In the genomic region with DNA sequence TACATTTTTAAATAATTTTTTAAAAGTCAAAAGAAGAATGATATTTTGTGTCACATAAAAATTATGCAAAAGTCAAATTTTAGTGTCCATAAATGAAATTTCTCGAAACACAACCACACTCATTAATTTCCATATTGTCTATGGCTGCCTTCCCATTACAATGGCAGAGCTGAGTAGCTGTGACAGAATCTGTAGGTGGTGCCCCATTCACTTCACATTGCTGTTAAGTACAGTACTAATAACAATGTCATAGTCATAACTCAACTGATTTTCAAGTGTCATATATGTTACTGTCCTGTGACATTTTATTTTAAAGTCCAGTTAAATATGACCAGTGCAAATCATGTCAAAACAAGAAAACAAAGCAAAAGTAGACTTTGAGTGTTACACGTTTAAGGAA, we compare ENCODE assay signal across 1 cellular context.
TF ChIP-seq lines count a peak whose summit lies in the region.

No MANE protein-coding gene starts in this region.

TF ChIP-seq in GM12878, 131 proteins besides CTCF, POLR2A, EP300 and RAD21 (continued from another document):
- TF ChIP-seq CEBPZ (IDR thresholded peaks at IDR 0.05; ENCODE audit: low read depth, low read length) (no peak), MYC (IDR thresholded peaks at IDR 0.05; ENCODE audit: insufficient read depth, insufficient read length, insufficient replicate concordance, low read length, severe bottlenecking) (no peak), JUNB (IDR thresholded peaks at IDR 0.05) (no peak), KDM1A (IDR thresholded peaks at IDR 0.05; ENCODE audit: borderline replicate concordance) (no peak), E2F8 (IDR thresholded peaks at IDR 0.05; ENCODE audit: low read depth, partially characterized antibody) (no peak), NRF1 (conservative IDR thresholded peaks at IDR 0.05; ENCODE audit: low read depth, low read length) (no peak), NFIC (IDR thresholded peaks at IDR 0.05; ENCODE audit: low read depth, low read length) (no peak), RUNX3 (IDR thresholded peaks at IDR 0.05; ENCODE audit: low read length) (no peak), ZNF24 (IDR thresholded peaks at IDR 0.05) (no peak)
- TF ChIP-seq, protein P1, sequence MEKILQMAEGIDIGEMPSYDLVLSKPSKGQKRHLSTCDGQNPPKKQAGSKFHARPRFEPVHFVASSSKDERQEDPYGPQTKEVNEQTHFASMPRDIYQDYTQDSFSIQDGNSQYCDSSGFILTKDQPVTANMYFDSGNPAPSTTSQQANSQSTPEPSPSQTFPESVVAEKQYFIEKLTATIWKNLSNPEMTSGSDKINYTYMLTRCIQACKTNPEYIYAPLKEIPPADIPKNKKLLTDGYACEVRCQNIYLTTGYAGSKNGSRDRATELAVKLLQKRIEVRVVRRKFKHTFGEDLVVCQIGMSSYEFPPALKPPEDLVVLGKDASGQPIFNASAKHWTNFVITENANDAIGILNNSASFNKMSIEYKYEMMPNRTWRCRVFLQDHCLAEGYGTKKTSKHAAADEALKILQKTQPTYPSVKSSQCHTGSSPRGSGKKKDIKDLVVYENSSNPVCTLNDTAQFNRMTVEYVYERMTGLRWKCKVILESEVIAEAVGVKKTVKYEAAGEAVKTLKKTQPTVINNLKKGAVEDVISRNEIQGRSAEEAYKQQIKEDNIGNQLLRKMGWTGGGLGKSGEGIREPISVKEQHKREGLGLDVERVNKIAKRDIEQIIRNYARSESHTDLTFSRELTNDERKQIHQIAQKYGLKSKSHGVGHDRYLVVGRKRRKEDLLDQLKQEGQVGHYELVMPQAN (conservative IDR thresholded peaks at IDR 0.05), result no peak
- TF ChIP-seq, protein P2, sequence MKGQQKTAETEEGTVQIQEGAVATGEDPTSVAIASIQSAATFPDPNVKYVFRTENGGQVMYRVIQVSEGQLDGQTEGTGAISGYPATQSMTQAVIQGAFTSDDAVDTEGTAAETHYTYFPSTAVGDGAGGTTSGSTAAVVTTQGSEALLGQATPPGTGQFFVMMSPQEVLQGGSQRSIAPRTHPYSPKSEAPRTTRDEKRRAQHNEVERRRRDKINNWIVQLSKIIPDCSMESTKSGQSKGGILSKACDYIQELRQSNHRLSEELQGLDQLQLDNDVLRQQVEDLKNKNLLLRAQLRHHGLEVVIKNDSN (IDR thresholded peaks at IDR 0.05; ENCODE audit: borderline replicate concordance, extremely low read length, insufficient read depth, low read depth, low read length), result no peak
- TF ChIP-seq, protein P3, sequence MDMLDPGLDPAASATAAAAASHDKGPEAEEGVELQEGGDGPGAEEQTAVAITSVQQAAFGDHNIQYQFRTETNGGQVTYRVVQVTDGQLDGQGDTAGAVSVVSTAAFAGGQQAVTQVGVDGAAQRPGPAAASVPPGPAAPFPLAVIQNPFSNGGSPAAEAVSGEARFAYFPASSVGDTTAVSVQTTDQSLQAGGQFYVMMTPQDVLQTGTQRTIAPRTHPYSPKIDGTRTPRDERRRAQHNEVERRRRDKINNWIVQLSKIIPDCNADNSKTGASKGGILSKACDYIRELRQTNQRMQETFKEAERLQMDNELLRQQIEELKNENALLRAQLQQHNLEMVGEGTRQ (IDR thresholded peaks at IDR 0.05; ENCODE audit: borderline replicate concordance, low read depth, low read length), result no peak
- TF ChIP-seq, protein P4, sequence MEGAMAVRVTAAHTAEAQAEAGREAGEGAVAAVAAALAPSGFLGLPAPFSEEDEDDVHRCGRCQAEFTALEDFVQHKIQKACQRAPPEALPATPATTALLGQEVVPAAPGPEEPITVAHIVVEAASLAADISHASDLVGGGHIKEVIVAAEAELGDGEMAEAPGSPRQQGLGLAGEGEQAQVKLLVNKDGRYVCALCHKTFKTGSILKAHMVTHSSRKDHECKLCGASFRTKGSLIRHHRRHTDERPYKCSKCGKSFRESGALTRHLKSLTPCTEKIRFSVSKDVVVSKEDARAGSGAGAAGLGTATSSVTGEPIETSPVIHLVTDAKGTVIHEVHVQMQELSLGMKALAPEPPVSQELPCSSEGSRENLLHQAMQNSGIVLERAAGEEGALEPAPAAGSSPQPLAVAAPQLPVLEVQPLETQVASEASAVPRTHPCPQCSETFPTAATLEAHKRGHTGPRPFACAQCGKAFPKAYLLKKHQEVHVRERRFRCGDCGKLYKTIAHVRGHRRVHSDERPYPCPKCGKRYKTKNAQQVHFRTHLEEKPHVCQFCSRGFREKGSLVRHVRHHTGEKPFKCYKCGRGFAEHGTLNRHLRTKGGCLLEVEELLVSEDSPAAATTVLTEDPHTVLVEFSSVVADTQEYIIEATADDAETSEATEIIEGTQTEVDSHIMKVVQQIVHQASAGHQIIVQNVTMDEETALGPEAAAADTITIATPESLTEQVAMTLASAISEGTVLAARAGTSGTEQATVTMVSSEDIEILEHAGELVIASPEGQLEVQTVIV (IDR thresholded peaks at IDR 0.05; ENCODE audit: borderline replicate concordance, partially characterized antibody), result no peak
- TF ChIP-seq, protein P5, sequence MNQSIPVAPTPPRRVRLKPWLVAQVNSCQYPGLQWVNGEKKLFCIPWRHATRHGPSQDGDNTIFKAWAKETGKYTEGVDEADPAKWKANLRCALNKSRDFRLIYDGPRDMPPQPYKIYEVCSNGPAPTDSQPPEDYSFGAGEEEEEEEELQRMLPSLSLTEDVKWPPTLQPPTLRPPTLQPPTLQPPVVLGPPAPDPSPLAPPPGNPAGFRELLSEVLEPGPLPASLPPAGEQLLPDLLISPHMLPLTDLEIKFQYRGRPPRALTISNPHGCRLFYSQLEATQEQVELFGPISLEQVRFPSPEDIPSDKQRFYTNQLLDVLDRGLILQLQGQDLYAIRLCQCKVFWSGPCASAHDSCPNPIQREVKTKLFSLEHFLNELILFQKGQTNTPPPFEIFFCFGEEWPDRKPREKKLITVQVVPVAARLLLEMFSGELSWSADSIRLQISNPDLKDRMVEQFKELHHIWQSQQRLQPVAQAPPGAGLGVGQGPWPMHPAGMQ (IDR thresholded peaks at IDR 0.05; ENCODE audit: borderline replicate concordance), result no peak
